ENCODE assay signal across 8 cellular contexts in the genomic region with DNA sequence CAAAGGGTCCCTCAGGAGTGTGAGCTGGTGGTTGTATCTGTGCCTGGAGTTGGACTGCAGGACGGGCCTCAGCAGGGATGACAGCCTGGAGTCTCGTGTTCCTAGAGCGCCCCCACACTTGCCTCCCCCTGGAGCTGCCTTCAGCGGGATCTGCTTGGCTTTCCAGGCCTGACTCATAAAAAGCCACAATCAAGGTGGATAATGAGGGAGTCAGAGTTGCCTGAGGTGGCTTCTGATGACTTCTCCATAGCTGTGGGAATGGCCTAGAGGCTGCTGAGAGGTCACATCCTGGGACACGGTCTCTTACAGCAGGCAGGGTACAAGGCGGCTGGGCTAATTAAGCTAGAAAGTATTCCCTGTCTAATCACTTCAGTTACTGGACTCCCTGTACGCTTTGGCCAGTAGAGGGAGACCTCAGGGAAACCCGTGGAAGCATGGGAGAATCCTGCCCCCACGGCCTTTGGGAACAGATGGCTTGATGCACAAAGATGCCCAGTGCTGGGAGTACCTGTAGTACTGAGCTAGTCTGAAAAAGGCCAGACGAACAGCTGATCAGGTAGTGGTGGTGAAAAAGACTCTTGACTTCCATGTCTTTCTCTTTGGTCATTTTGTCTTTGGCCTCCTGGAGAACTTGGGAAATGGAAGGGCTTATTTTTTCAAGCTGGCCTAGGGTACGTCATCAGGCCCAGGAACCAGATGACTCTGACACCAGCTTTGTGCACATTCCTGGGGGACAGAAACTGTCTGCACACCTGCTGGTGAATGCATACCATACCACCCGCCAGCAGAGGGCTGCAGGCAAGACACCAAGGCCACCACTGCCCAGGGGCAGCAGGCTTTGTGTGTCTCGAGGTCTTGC. TPM values are rescaled to one million over a fixed set of nuclear protein-coding genes. Genes with fewer than 3 reads are reported as not detected.
DNase-seq lines count a peak whose midpoint lies in the region; ATAC-seq and TF ChIP-seq lines count a peak whose summit lies in the region.

No MANE protein-coding gene starts in this region.

- DNase-seq in AG04449 (ENCODE audit: low read depth, low spot score) (no peak), M059J (ENCODE audit: low read depth) (peak; percentile 82), brain microvascular endothelial cell (peak; percentile 15), lung (ENCODE audit: low spot score) (no peak)

- no peaks in the 10 kb centered on the region for H3K27me3 ChIP-seq in brain microvascular endothelial cell (replicated peaks)
- H3K27me3 ChIP-seq in lung (ENCODE audit: control insufficient read depth, insufficient read depth), result no peaks in the 10 kb centered on the region

- H3K4me3 ChIP-seq in AG04449 (ENCODE audit: low read depth, low read length), result no peak overlapping the region
- no peak overlapping the region for H3K4me3 ChIP-seq in brain microvascular endothelial cell (ENCODE audit: low read depth, low read length)
- H3K4me3 ChIP-seq in lung, result no peak overlapping the region

- in situ Hi-C loops in brain microvascular endothelial cell (cut with HindIII; ENCODE audit: low pct_ligation_motif_present, low sequenced_read_pairs), result no loop called here

- CTCF ChIA-PET in AG04449 (lab: Yijun Ruan, JAX), result interaction anchor here (0.6 to 2.1 kb wide), 25 partner anchors 8 to 233 kb away, joined by 3 to 35 read pairs (median 4); no protein-coding TSS in a partner anchor

- H3K4me1 ChIP-seq in lung (ENCODE audit: control insufficient read depth in 2 of 2, insufficient read depth in 2 of 2, low read length in 2 of 2), result no peaks in the 10 kb centered on the region

- no peaks in the 10 kb centered on the region for H3K9me3 ChIP-seq in lung (ENCODE audit: control insufficient read depth in 2 of 2, insufficient read depth in 1 of 2, low read length in 1 of 2)

- WGBS in lung, 2 donors, result 78 to 81% methylated on average over 13 of the region's 13 CpGs

- H3K27ac ChIP-seq in brain microvascular endothelial cell, result no peak overlapping the region
- H3K27ac ChIP-seq in lung (ENCODE audit: low read depth in 1 of 2, low read length in 1 of 2), result no peak overlapping the region

- ATAC-seq in lung (ENCODE audit: insufficient read depth, low FRiP score) (peak; percentile 39), HG03135 (IDR thresholded peaks at IDR 0.05; ENCODE audit: unreplicated experiment) (no peak), HG03457 (IDR thresholded peaks at IDR 0.05; ENCODE audit: unreplicated experiment) (no peak), GM21528 (IDR thresholded peaks at IDR 0.05; ENCODE audit: low FRiP score, unreplicated experiment) (no peak)

- H3K36me3 ChIP-seq in brain microvascular endothelial cell (replicated peaks) (no peaks in the 10 kb centered on the region), lung (ENCODE audit: control insufficient read depth in 2 of 2, insufficient read depth in 2 of 2, low read length in 2 of 2) (no peaks in the 10 kb centered on the region)

- TF ChIP-seq CTCF in AG04449 (IDR thresholded peaks at IDR 0.05; ENCODE audit: insufficient read depth, low read length, missing control alignments) (peak; percentile 61), GM12872 (IDR thresholded peaks at IDR 0.05; ENCODE audit: insufficient read depth, low read depth, low read length) (peak; percentile 68), brain microvascular endothelial cell (IDR thresholded peaks at IDR 0.05; ENCODE audit: low read depth, low read length, missing control alignments) (peak; percentile 79), lung (IDR thresholded peaks at IDR 0.05; ENCODE audit: control extremely low read depth, extremely low read depth) (no peak)

- POLR2A ChIA-PET in AG04449 (lab: Yijun Ruan, JAX), result no interaction called here

RNA-seq across cellular contexts. Expression of a gene that starts 16.1 kb away (rescaled TPM):
- 0.05 TPM in 2 replicates for total RNA-seq in M059J (2014; rRNA removed; shearing (Covaris generic))
- total RNA-seq in lung, result 1 to 10 TPM in 1 of 2 donors, under 1 TPM in 1; 0.03 to 1.2 TPM
- under 1 TPM in 1 of 2 donors, not detected in 1; under 0.01 TPM for polyA plus RNA-seq in lung

Comparison
In these comparisons a context has a peak if more than half of its experiments do, and no peak if none do; other contexts are left out.
1. DNase-seq: peak in M059J (single experiment) and brain microvascular endothelial cell (single experiment); none in AG04449 (single experiment) and lung (single experiment).